Comparison of ENCODE assay signal across 2 cellular contexts in the genomic region with DNA sequence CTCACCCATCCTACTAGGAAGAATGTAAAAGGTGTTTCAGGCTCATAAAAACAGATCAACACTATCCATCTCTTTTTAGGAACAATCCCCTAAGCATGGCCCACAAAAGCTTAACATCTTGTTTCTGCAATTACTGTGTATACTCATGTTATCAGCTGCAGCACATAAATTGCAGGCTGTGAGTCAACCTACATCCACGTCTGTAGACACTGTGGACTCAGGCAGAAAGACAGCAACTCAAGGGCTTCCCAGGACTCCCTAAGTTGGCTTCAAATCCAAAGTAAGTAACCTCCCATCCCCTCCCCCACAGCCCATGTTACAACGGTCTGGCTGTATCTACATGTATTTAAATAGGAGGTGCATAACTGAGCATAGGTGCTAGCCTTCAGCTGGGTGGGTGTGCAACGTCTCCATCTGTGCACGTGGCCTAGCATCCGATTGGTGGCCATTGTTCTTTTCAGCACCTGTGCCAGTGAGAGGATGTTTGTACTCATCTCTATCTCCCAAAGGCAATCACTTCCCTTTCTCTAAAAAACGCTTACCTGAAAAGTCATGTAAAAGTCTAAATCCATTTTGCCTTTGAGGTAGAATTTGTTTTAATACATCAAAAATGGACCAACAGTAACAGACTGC.
TF ChIP-seq lines count a peak whose summit lies in the region.

No MANE protein-coding gene starts in this region.

TF ChIP-seq in GM23338, 12 proteins besides CTCF, POLR2A, EP300 and RAD21 (continued from another document):
- TF ChIP-seq, protein P1, sequence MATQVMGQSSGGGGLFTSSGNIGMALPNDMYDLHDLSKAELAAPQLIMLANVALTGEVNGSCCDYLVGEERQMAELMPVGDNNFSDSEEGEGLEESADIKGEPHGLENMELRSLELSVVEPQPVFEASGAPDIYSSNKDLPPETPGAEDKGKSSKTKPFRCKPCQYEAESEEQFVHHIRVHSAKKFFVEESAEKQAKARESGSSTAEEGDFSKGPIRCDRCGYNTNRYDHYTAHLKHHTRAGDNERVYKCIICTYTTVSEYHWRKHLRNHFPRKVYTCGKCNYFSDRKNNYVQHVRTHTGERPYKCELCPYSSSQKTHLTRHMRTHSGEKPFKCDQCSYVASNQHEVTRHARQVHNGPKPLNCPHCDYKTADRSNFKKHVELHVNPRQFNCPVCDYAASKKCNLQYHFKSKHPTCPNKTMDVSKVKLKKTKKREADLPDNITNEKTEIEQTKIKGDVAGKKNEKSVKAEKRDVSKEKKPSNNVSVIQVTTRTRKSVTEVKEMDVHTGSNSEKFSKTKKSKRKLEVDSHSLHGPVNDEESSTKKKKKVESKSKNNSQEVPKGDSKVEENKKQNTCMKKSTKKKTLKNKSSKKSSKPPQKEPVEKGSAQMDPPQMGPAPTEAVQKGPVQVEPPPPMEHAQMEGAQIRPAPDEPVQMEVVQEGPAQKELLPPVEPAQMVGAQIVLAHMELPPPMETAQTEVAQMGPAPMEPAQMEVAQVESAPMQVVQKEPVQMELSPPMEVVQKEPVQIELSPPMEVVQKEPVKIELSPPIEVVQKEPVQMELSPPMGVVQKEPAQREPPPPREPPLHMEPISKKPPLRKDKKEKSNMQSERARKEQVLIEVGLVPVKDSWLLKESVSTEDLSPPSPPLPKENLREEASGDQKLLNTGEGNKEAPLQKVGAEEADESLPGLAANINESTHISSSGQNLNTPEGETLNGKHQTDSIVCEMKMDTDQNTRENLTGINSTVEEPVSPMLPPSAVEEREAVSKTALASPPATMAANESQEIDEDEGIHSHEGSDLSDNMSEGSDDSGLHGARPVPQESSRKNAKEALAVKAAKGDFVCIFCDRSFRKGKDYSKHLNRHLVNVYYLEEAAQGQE (IDR thresholded peaks at IDR 0.05; ENCODE audit: unreplicated experiment), result no peak
- TF ChIP-seq ZNF114 (CRISPR knock-in tag; IDR thresholded peaks at IDR 0.05) (no peak), JUNB (IDR thresholded peaks at IDR 0.05; ENCODE audit: unreplicated experiment) (no peak), STAT1 (IDR thresholded peaks at IDR 0.05; ENCODE audit: unreplicated experiment) (no peak), EZH2phosphoT487 (IDR thresholded peaks at IDR 0.05; ENCODE audit: unreplicated experiment) (no peak), CREB1 (CRISPR knock-in tag; IDR thresholded peaks at IDR 0.05; ENCODE audit: low read depth) (no peak), EZH2 (IDR thresholded peaks at IDR 0.05; ENCODE audit: low read depth, unreplicated experiment) (no peak)
- TF ChIP-seq, protein P2, sequence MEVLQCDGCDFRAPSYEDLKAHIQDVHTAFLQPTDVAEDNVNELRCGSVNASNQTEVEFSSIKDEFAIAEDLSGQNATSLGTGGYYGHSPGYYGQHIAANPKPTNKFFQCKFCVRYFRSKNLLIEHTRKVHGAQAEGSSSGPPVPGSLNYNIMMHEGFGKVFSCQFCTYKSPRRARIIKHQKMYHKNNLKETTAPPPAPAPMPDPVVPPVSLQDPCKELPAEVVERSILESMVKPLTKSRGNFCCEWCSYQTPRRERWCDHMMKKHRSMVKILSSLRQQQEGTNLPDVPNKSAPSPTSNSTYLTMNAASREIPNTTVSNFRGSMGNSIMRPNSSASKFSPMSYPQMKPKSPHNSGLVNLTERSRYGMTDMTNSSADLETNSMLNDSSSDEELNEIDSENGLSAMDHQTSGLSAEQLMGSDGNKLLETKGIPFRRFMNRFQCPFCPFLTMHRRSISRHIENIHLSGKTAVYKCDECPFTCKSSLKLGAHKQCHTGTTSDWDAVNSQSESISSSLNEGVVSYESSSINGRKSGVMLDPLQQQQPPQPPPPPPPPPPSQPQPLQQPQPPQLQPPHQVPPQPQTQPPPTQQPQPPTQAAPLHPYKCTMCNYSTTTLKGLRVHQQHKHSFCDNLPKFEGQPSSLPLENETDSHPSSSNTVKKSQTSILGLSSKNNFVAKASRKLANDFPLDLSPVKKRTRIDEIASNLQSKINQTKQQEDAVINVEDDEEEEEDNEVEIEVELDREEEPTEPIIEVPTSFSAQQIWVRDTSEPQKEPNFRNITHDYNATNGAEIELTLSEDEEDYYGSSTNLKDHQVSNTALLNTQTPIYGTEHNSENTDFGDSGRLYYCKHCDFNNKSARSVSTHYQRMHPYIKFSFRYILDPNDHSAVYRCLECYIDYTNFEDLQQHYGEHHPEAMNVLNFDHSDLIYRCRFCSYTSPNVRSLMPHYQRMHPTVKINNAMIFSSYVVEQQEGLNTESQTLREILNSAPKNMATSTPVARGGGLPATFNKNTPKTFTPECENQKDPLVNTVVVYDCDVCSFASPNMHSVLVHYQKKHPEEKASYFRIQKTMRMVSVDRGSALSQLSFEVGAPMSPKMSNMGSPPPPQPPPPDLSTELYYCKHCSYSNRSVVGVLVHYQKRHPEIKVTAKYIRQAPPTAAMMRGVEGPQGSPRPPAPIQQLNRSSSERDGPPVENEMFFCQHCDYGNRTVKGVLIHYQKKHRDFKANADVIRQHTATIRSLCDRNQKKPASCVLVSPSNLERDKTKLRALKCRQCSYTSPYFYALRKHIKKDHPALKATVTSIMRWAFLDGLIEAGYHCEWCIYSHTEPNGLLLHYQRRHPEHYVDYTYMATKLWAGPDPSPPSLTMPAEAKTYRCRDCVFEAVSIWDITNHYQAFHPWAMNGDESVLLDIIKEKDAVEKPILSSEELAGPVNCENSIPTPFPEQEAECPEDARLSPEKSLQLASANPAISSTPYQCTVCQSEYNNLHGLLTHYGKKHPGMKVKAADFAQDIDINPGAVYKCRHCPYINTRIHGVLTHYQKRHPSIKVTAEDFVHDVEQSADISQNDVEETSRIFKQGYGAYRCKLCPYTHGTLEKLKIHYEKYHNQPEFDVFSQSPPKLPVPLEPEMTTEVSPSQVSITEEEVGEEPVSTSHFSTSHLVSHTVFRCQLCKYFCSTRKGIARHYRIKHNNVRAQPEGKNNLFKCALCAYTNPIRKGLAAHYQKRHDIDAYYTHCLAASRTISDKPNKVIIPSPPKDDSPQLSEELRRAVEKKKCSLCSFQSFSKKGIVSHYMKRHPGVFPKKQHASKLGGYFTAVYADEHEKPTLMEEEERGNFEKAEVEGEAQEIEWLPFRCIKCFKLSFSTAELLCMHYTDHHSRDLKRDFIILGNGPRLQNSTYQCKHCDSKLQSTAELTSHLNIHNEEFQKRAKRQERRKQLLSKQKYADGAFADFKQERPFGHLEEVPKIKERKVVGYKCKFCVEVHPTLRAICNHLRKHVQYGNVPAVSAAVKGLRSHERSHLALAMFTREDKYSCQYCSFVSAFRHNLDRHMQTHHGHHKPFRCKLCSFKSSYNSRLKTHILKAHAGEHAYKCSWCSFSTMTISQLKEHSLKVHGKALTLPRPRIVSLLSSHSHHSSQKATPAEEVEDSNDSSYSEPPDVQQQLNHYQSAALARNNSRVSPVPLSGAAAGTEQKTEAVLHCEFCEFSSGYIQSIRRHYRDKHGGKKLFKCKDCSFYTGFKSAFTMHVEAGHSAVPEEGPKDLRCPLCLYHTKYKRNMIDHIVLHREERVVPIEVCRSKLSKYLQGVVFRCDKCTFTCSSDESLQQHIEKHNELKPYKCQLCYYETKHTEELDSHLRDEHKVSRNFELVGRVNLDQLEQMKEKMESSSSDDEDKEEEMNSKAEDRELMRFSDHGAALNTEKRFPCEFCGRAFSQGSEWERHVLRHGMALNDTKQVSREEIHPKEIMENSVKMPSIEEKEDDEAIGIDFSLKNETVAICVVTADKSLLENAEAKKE (CRISPR knock-in tag; IDR thresholded peaks at IDR 0.05), result no peak
- TF ChIP-seq, protein P3, sequence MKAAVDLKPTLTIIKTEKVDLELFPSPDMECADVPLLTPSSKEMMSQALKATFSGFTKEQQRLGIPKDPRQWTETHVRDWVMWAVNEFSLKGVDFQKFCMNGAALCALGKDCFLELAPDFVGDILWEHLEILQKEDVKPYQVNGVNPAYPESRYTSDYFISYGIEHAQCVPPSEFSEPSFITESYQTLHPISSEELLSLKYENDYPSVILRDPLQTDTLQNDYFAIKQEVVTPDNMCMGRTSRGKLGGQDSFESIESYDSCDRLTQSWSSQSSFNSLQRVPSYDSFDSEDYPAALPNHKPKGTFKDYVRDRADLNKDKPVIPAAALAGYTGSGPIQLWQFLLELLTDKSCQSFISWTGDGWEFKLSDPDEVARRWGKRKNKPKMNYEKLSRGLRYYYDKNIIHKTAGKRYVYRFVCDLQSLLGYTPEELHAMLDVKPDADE (IDR thresholded peaks at IDR 0.05), result no peak

TF ChIP-seq in HEK293T, 16 proteins besides CTCF, POLR2A, EP300 and RAD21 (continued from another document):
- TF ChIP-seq HDGF (IDR thresholded peaks at IDR 0.05; ENCODE audit: borderline replicate concordance) (no peak), BHLHE40 (IDR thresholded peaks at IDR 0.05; ENCODE audit: borderline replicate concordance) (no peak), ARNT (IDR thresholded peaks at IDR 0.05) (no peak), CTBP1 (IDR thresholded peaks at IDR 0.05; ENCODE audit: borderline replicate concordance) (no peak), TARDBP (IDR thresholded peaks at IDR 0.05) (no peak), FOXK2 (IDR thresholded peaks at IDR 0.05) (no peak), SUZ12 (IDR thresholded peaks at IDR 0.05) (no peak), FOXA1 (IDR thresholded peaks at IDR 0.05) (no peak), SP1 (IDR thresholded peaks at IDR 0.05) (no peak)
